1 cellular context compared by ENCODE assay signal in the genomic region with DNA sequence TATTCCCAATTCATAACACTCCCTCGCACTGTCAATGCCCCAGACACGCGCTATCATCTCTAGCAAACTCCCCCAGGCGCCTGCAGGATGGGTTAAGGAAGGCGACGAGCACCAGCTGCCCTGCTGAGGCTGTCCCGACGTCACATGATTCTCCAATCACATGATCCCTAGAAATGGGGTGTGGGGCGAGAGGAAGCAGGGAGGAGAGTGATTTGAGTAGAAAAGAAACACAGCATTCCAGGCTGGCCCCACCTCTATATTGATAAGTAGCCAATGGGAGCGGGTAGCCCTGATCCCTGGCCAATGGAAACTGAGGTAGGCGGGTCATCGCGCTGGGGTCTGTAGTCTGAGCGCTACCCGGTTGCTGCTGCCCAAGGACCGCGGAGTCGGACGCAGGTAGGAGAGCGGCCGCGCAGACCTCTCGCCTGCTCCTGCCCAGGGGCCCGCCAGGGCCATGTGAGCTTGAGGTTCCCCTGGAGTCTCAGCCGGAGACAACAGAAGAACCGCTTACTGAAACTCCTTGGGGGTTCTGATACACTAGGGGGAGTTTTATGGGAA.
A peak's percentile ranks its signal among the peaks of the same experiment; 100 is the strongest.
TF ChIP-seq lines count a peak whose summit lies in the region.

A gene (plus strand): TSS at position 364 of the 558 bp plus-strand sequence. CDS start 3,863 bp downstream, outside the sequence.

TF ChIP-seq in HCT116, 20 proteins besides CTCF, POLR2A, EP300 and RAD21 (continued from another document):
- TF ChIP-seq, protein P1, sequence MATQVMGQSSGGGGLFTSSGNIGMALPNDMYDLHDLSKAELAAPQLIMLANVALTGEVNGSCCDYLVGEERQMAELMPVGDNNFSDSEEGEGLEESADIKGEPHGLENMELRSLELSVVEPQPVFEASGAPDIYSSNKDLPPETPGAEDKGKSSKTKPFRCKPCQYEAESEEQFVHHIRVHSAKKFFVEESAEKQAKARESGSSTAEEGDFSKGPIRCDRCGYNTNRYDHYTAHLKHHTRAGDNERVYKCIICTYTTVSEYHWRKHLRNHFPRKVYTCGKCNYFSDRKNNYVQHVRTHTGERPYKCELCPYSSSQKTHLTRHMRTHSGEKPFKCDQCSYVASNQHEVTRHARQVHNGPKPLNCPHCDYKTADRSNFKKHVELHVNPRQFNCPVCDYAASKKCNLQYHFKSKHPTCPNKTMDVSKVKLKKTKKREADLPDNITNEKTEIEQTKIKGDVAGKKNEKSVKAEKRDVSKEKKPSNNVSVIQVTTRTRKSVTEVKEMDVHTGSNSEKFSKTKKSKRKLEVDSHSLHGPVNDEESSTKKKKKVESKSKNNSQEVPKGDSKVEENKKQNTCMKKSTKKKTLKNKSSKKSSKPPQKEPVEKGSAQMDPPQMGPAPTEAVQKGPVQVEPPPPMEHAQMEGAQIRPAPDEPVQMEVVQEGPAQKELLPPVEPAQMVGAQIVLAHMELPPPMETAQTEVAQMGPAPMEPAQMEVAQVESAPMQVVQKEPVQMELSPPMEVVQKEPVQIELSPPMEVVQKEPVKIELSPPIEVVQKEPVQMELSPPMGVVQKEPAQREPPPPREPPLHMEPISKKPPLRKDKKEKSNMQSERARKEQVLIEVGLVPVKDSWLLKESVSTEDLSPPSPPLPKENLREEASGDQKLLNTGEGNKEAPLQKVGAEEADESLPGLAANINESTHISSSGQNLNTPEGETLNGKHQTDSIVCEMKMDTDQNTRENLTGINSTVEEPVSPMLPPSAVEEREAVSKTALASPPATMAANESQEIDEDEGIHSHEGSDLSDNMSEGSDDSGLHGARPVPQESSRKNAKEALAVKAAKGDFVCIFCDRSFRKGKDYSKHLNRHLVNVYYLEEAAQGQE (IDR thresholded peaks at IDR 0.05; ENCODE audit: low read depth), result no peak
- TF ChIP-seq SIN3A (IDR thresholded peaks at IDR 0.05; ENCODE audit: low read depth) (peak; percentile 97), FOSL1 (IDR thresholded peaks at IDR 0.05; ENCODE audit: low read depth) (no peak), EGR1 (IDR thresholded peaks at IDR 0.05; ENCODE audit: low read depth) (no peak), TCF7L2 (IDR thresholded peaks at IDR 0.05; ENCODE audit: borderline replicate concordance, extremely low read depth, insufficient read depth, insufficient read length) (no peak)
- TF ChIP-seq, protein P2, sequence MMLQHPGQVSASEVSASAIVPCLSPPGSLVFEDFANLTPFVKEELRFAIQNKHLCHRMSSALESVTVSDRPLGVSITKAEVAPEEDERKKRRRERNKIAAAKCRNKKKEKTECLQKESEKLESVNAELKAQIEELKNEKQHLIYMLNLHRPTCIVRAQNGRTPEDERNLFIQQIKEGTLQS (IDR thresholded peaks at IDR 0.05), result no peak
- TF ChIP-seq, protein P3, sequence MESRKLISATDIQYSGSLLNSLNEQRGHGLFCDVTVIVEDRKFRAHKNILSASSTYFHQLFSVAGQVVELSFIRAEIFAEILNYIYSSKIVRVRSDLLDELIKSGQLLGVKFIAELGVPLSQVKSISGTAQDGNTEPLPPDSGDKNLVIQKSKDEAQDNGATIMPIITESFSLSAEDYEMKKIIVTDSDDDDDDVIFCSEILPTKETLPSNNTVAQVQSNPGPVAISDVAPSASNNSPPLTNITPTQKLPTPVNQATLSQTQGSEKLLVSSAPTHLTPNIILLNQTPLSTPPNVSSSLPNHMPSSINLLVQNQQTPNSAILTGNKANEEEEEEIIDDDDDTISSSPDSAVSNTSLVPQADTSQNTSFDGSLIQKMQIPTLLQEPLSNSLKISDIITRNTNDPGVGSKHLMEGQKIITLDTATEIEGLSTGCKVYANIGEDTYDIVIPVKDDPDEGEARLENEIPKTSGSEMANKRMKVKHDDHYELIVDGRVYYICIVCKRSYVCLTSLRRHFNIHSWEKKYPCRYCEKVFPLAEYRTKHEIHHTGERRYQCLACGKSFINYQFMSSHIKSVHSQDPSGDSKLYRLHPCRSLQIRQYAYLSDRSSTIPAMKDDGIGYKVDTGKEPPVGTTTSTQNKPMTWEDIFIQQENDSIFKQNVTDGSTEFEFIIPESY (IDR thresholded peaks at IDR 0.05; ENCODE audit: extremely low read depth, insufficient replicate concordance, low read length), result peak; percentile 7
